In the genomic region with DNA sequence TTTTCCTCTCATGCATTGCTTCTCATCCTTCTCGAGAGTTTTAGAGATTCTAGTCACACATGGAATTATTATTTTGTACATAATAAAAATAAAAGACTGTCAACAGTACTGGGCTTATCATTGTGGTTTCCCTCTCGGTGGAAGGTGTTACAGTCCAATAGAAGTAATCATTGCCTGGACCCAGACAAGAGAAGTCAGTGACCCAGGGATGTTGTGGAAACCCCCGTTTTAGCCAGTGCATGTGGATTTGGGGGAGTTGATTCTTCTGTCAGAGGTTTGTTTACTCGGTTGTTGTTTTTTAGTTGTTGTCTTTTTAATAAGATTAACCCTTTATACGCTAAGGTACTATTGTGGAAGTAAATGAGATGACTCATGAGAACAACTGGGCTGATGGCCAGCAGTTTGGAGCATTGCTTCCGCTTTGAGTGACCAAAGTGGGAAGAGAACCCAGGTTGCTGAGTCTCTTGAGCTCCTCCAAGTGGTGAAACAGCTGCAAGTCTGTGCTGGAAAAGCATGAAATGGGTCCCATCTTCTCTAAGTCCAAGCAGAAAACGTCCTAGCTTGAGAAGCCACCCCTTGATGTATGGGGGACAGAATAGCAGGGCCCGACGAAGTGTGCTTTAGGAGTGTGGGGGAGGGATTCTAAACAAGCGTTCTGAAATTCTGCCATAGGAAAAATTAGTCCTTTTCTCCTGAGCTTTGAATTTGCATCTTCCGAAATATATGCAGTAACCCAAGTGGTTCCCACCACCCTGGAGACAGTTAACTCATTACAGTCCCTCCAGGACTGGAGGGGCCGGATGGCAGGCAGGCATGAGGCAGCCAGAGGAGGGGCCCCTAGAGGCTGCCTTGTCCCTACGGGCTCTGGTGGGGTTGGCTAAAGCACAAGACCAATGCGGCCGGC, we compare ENCODE assay signal across 8 cellular contexts.
DNase-seq lines count a peak whose midpoint lies in the region; ATAC-seq and TF ChIP-seq lines count a peak whose summit lies in the region.

No MANE protein-coding gene starts in this region.

- no peak for ATAC-seq in HG03469 (IDR thresholded peaks at IDR 0.05; ENCODE audit: unreplicated experiment)
- no peak for ATAC-seq in HG02970 (IDR thresholded peaks at IDR 0.05; ENCODE audit: low FRiP score, unreplicated experiment)

- DNase-seq in COLO668 (lab: John Stamatoyannopoulos, UW; ENCODE audit: unreplicated experiment) (peak; percentile 9), HL-60 (ENCODE audit: low read depth in 1 of 2, low spot score in 1 of 2) (peak; percentile 51 to 60), SHP77 (lab: John Stamatoyannopoulos, UW) (peak; percentile 36 to 58), fibroblast of the conjunctiva (ENCODE audit: low read depth) (peak; percentile 37), retinal pigment epithelial cell (ENCODE audit: low read depth) (peak; percentile 47), NCI-H526 treated with DMSO at 0.1 percent for 48 hours (lab: John Stamatoyannopoulos, UW) (no peak)

- H3K4me3 ChIP-seq in HL-60 (replicated peaks; ENCODE audit: insufficient read depth, low read length) (no peak overlapping the region), retinal pigment epithelial cell (ENCODE audit: low read length) (no peak overlapping the region)

- H3K27ac ChIP-seq in HL-60 (replicated peaks), result no peak overlapping the region

- peak; percentile 62 for TF ChIP-seq CTCF in HL-60 (IDR thresholded peaks at IDR 0.05; ENCODE audit: insufficient read depth, low read length)
- TF ChIP-seq CTCF in retinal pigment epithelial cell (conservative IDR thresholded peaks at IDR 0.05; ENCODE audit: low read depth, low read length), result peak; percentile 80

- H3K27me3 ChIP-seq in HL-60 (ENCODE audit: insufficient read depth, poor library complexity, severe bottlenecking), result no peaks in the 10 kb centered on the region
